Comparison of ENCODE assay signal across 9 cellular contexts in the genomic region with DNA sequence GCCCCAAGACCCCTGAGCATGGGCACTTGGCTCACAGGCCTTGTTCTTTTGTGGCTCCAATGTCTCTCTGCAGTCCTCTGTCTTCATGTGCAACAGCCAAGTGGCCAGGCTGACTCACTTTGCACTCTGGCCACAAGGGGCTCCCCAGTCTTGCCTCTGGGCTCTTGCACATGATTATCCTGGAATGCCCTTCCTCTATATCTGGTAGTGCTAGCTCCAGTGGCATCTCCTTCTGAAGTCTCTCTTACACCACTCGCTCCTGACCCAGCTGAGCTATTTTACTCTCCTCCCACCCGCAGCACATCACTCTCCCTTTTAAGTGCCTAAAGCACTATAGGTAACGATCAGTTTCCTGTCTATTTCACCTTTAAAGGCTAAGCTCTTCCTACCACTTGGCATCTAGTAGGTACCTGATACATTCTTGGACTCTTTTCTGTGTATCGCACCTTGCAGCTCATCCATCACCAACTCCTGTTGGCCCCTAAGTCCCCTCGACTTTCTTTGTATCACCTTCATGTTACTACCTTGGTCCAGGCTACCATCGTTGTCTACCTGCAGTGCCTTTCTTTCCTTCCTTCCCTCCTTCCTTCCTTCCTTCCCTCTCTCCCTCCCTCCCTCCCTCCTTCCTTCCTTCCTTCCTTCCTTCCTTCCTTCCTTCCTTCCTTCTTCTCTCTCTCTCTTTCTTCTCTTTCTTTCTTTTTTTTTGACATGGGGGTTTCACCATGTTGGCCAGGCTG. TPM values are rescaled to one million over a fixed set of nuclear protein-coding genes. Genes with fewer than 3 reads are reported as not detected.
DNase-seq lines count a peak whose midpoint lies in the region; ATAC-seq and TF ChIP-seq lines count a peak whose summit lies in the region.
"Had no signal": no experiment of that assay in that cellular context is flagged by ENCODE, and none has a peak within 500 bp of the region (broad histone marks: within the 10 kb centered on the region; RNA-seq: fewer than 3 reads in every experiment).

No MANE protein-coding gene starts in this region.

- H3K4me1 ChIP-seq in Panc1 (ENCODE audit: control insufficient read depth, insufficient read depth, low read length), result peaks cover 5% of the 10 kb centered on the region
- H3K4me1 ChIP-seq in CD8-positive, alpha-beta memory T cell (ENCODE audit: insufficient read depth, low read length), result no peaks in the 10 kb centered on the region

- peak; percentile 79 for ATAC-seq in Panc1
- ATAC-seq in HG03039 (IDR thresholded peaks at IDR 0.05; ENCODE audit: unreplicated experiment), result no peak

- H3K4me3 ChIP-seq in Panc1 (ENCODE audit: low read depth in 2 of 2, low read length in 2 of 2), result no peak overlapping the region
- no peak overlapping the region for H3K4me3 ChIP-seq in foreskin fibroblast (ENCODE audit: low read depth in 1 of 2, low read length in 2 of 2)
- H3K4me3 ChIP-seq in CD8-positive, alpha-beta memory T cell (ENCODE audit: low read length), result no peak overlapping the region

- intact Hi-C loops in Panc1 (cut with micrococcal nuclease; ENCODE audit: unreplicated experiment), result no loop called here

- TF ChIP-seq CTCF in Panc1 (IDR thresholded peaks at IDR 0.05) (peak; percentile 74), foreskin fibroblast (IDR thresholded peaks at IDR 0.05; ENCODE audit: low read depth, low read length) (peak; percentile 66)

- H3K27ac ChIP-seq in Panc1 (ENCODE audit: low read length), result no peak overlapping the region
- no peak overlapping the region for H3K27ac ChIP-seq in CD8-positive, alpha-beta memory T cell (ENCODE audit: low read depth, low read length)

- peak; percentile 15 for DNase-seq in stimulated activated CD4-positive, alpha-beta T cell treated with anti-CD3 and anti-CD28 coated beads, Interleukin-15, amount 100 ng/mL, for 24 hours
- no peak for DNase-seq in stimulated activated CD4-positive, alpha-beta T cell treated with anti-CD3 and anti-CD28 coated beads, Interleukin-4, amount 100 ng/mL, for 4 hours
- no peak for DNase-seq in Panc1 (ENCODE audit: low read depth, low spot score)
- DNase-seq in foreskin fibroblast, result peak; percentile 80 to 84
- no peak for DNase-seq in T-helper 1 cell
- DNase-seq in CD8-positive, alpha-beta memory T cell, result no peak
- DNase-seq in HuH-7.5 (ENCODE audit: low spot score), result no peak

- H3K27ac Mint-ChIP-seq in CD8-positive, alpha-beta memory T cell, result no peak overlapping the region
- H3K27ac Mint-ChIP-seq: T-helper 1 cell treated with Interleukin-12 subunit alpha and Interleukin-12 subunit beta and Interleukin-4 antibody, amounts not matched to agents 30 μg/mL and 1 μg/mL, for 36 hours had no signal

- H3K4me3 Mint-ChIP-seq in CD8-positive, alpha-beta memory T cell, result no peak overlapping the region
- H3K4me3 Mint-ChIP-seq: T-helper 1 cell treated with Interleukin-12 subunit alpha and Interleukin-12 subunit beta and Interleukin-4 antibody, amounts not matched to agents 30 μg/mL and 1 μg/mL, for 36 hours had no signal

- H3K36me3 ChIP-seq in Panc1 (ENCODE audit: control insufficient read depth, insufficient read depth, low read length), result no peaks in the 10 kb centered on the region
- no peaks in the 10 kb centered on the region for H3K36me3 ChIP-seq in CD8-positive, alpha-beta memory T cell (ENCODE audit: insufficient read depth, low read length)

- peaks cover 0 to 4% (median 3%) of the 10 kb centered on the region in 3 donors for H3K4me1 Mint-ChIP-seq in CD8-positive, alpha-beta memory T cell

- no peaks in the 10 kb centered on the region for H3K9me3 Mint-ChIP-seq in CD8-positive, alpha-beta memory T cell
- H3K9me3 Mint-ChIP-seq: T-helper 1 cell treated with Interleukin-12 subunit alpha and Interleukin-12 subunit beta and Interleukin-4 antibody, amounts not matched to agents 30 μg/mL and 1 μg/mL, for 36 hours had no signal

- H3K36me3 Mint-ChIP-seq in CD8-positive, alpha-beta memory T cell, result no peaks in the 10 kb centered on the region

- no peaks in the 10 kb centered on the region for H3K27me3 ChIP-seq in Panc1 (ENCODE audit: control insufficient read depth, insufficient read depth, low read length)
- H3K27me3 ChIP-seq in CD8-positive, alpha-beta memory T cell (ENCODE audit: insufficient read depth, low read length, poor library complexity, severe bottlenecking), result peaks cover under 1% of the 10 kb centered on the region

- no TSS peak for BruUV-seq in Panc1 (replicated peaks; lab: Mats Ljungman, UMichigan)

- in situ Hi-C loops in Panc1 (cut with HindIII; ENCODE audit: low pct_unique_long_range_greater_than_20kb, low sequenced_read_pairs), result no loop called here

- POLR2A ChIA-PET in Panc1 (lab: Charles Lee), result interaction anchor here (0.6 kb wide), 1 partner anchor 141 kb away, joined by 5 read pairs; no protein-coding TSS in a partner anchor
- POLR2A ChIA-PET in CD8-positive, alpha-beta memory T cell (lab: Charles Lee), result no interaction called here

- CTCF ChIA-PET in Panc1 (lab: Charles Lee), result interaction anchor here (0.6 kb wide), 1 partner anchor 122 kb away, joined by 13 read pairs; no protein-coding TSS in a partner anchor
- CTCF ChIA-PET in CD8-positive, alpha-beta memory T cell (lab: Charles Lee), result no interaction called here

- peaks cover 11 to 32% of the 10 kb centered on the region in 2 donors for H3K27me3 Mint-ChIP-seq in CD8-positive, alpha-beta memory T cell

- no peaks in the 10 kb centered on the region for H3K9me3 ChIP-seq in Panc1 (ENCODE audit: control insufficient read depth, insufficient read depth, low read depth, low read length)
- H3K9me3 ChIP-seq in CD8-positive, alpha-beta memory T cell (ENCODE audit: low read length), result no peaks in the 10 kb centered on the region

RNA-seq across cellular contexts. Expression of gene ADRA1D, which starts 21.8 kb away (rescaled TPM):
- total RNA-seq in Panc1 (2021; ENCODE audit: unreplicated experiment), result 0.31 TPM
- polyA plus RNA-seq in Panc1 (2012; ENCODE audit: insufficient read length), result 0.24 TPM
- not detected for total RNA-seq in CD8-positive, alpha-beta memory T cell
- polyA plus RNA-seq in CD8-positive, alpha-beta memory T cell, result not detected

Comparison
In these comparisons a context has a peak if more than half of its experiments do, and no peak if none do; other contexts are left out.
1. DNase-seq: peak in stimulated activated CD4-positive, alpha-beta T cell treated with anti-CD3 and anti-CD28 coated beads, Interleukin-15, amount 100 ng/mL, for 24 hours (single experiment) and foreskin fibroblast (2 of 2); none in stimulated activated CD4-positive, alpha-beta T cell treated with anti-CD3 and anti-CD28 coated beads, Interleukin-4, amount 100 ng/mL, for 4 hours (0 of 2), Panc1 (single experiment), T-helper 1 cell (0 of 5), CD8-positive, alpha-beta memory T cell (0 of 5) and HuH-7.5 (single experiment).